Comparison of ENCODE assay signal across 9 cellular contexts in genomic region chr4:14165253-14165942, GRCh38.
DNase-seq lines count a peak whose midpoint lies in the region; ATAC-seq lines count a peak whose summit lies in the region.
"Had no signal": no experiment of that assay in that cellular context is flagged by ENCODE, and none has a peak within 500 bp of the region (broad histone marks: within the 10 kb centered on the region; RNA-seq: fewer than 3 reads in every experiment).

No MANE protein-coding gene starts in this region.

- no peaks in the 10 kb centered on the region for H3K27me3 Mint-ChIP-seq in naive thymus-derived CD8-positive, alpha-beta T cell

- 55% methylated on average over 3 of the region's 3 CpGs for WGBS in mesenchymal stem cell

- no peaks in the 10 kb centered on the region for H3K4me1 ChIP-seq in mesenchymal stem cell (ENCODE audit: control insufficient read depth, insufficient read depth, low read depth, low read length)
- H3K4me1 ChIP-seq: psoas muscle had no signal

- H3K4me3 ChIP-seq in mesenchymal stem cell (ENCODE audit: insufficient read depth in 1 of 2, low read depth in 1 of 2, low read length in 2 of 2) = no peak overlapping the region
- H3K4me3 ChIP-seq: psoas muscle had no signal

- H3K27ac ChIP-seq in mesenchymal stem cell (ENCODE audit: low read length, poor library complexity, severe bottlenecking) = no peak overlapping the region
- H3K27ac ChIP-seq: psoas muscle had no signal

- no peak overlapping the region for H4K8ac ChIP-seq in mesenchymal stem cell (ENCODE audit: low read length)

- H2BK12ac ChIP-seq in mesenchymal stem cell (ENCODE audit: low read length in 2 of 2) = no peak overlapping the region

- ATAC-seq in GM19025 (IDR thresholded peaks at IDR 0.05; ENCODE audit: low read depth, unreplicated experiment) (peak; percentile 100), HG02623 (IDR thresholded peaks at IDR 0.05; ENCODE audit: unreplicated experiment) (peak; percentile 100), HG03575 (IDR thresholded peaks at IDR 0.05; ENCODE audit: extremely low read depth, insufficient number of reproducible peaks, low FRiP score, unreplicated experiment) (peak; percentile 98)
- ATAC-seq in stimulated activated effector memory CD8-positive, alpha-beta T cell treated with anti-CD3 and anti-CD28 coated beads, Interleukin-12 subunit alpha, Interleukin-12 subunit beta, amount 100 ng/mL, for 72 hours = peak; percentile 21
- no peak for ATAC-seq in naive thymus-derived CD8-positive, alpha-beta T cell
- ATAC-seq: psoas muscle had no signal

- no peaks in the 10 kb centered on the region for H3K27me3 ChIP-seq in mesenchymal stem cell (ENCODE audit: control insufficient read depth in 1 of 2, insufficient read depth in 1 of 2, low read length in 2 of 2)

- H4K91ac ChIP-seq in mesenchymal stem cell (ENCODE audit: low read length) = no peak overlapping the region

- no peak overlapping the region for H2BK15ac ChIP-seq in mesenchymal stem cell (ENCODE audit: low read depth, poor library complexity, severe bottlenecking)

- no peak overlapping the region for H3K4ac ChIP-seq in mesenchymal stem cell (ENCODE audit: low read depth in 1 of 2, low read length in 2 of 2)

- no peak overlapping the region for H3K4me3 Mint-ChIP-seq in stimulated activated effector memory CD8-positive, alpha-beta T cell treated with anti-CD3 and anti-CD28 coated beads, Interleukin-12 subunit alpha, Interleukin-12 subunit beta, amount 100 ng/mL, for 72 hours
- H3K4me3 Mint-ChIP-seq in naive thymus-derived CD8-positive, alpha-beta T cell = peak overlapping the region in 1 of 10 donors; percentile 32

- no peak overlapping the region for H2AK5ac ChIP-seq in mesenchymal stem cell (ENCODE audit: low read length, severe bottlenecking)

- no peaks in the 10 kb centered on the region for H3K36me3 ChIP-seq in mesenchymal stem cell (ENCODE audit: control insufficient read depth in 1 of 2, insufficient read depth in 2 of 2, low read depth in 1 of 2, low read length in 2 of 2)

- H3K79me1 ChIP-seq in mesenchymal stem cell (replicated peaks; ENCODE audit: low read length, poor library complexity, severe bottlenecking) = no peaks in the 10 kb centered on the region

- no peaks in the 10 kb centered on the region for H3K36me3 Mint-ChIP-seq in stimulated activated effector memory CD8-positive, alpha-beta T cell treated with anti-CD3 and anti-CD28 coated beads, Interleukin-12 subunit alpha, Interleukin-12 subunit beta, amount 100 ng/mL, for 72 hours
- H3K36me3 Mint-ChIP-seq in naive thymus-derived CD8-positive, alpha-beta T cell = no peaks in the 10 kb centered on the region

- no peak overlapping the region for H3K9ac ChIP-seq in mesenchymal stem cell (ENCODE audit: low read length)

- H3K9me3 ChIP-seq in mesenchymal stem cell (ENCODE audit: control insufficient read depth, low read length) = no peaks in the 10 kb centered on the region
- H3K9me3 ChIP-seq: psoas muscle had no signal

- no peak overlapping the region for H2BK120ac ChIP-seq in mesenchymal stem cell (ENCODE audit: low read depth, low read length)

- no peak overlapping the region for H3K14ac ChIP-seq in mesenchymal stem cell (ENCODE audit: low read length in 2 of 2)

- POLR2A ChIA-PET in naive thymus-derived CD8-positive, alpha-beta T cell (lab: Charles Lee) = no interaction called here

- no peak overlapping the region for H3K18ac ChIP-seq in mesenchymal stem cell (ENCODE audit: low read depth in 1 of 2, low read length in 2 of 2)

- DNase-seq in stimulated activated effector memory CD8-positive, alpha-beta T cell treated with anti-CD3 and anti-CD28 coated beads, Interleukin-12 subunit alpha, Interleukin-12 subunit beta, amount 100 ng/mL, for 72 hours (ENCODE audit: low spot score in 2 of 2) = no peak
- DNase-seq in naive thymus-derived CD8-positive, alpha-beta T cell = no peak
- no peak for DNase-seq in mesenchymal stem cell
- DNase-seq in 8988T = no peak
- DNase-seq: hypothalamus, psoas muscle had no signal

- no peak overlapping the region for H2AFZ ChIP-seq in mesenchymal stem cell (ENCODE audit: low read depth, low read length)

- no peak overlapping the region for H3K27ac Mint-ChIP-seq in stimulated activated effector memory CD8-positive, alpha-beta T cell treated with anti-CD3 and anti-CD28 coated beads, Interleukin-12 subunit alpha, Interleukin-12 subunit beta, amount 100 ng/mL, for 72 hours
- no peak overlapping the region for H3K27ac Mint-ChIP-seq in naive thymus-derived CD8-positive, alpha-beta T cell

- H2BK5ac ChIP-seq in mesenchymal stem cell (ENCODE audit: low read depth, low read length, poor library complexity, severe bottlenecking) = no peak overlapping the region

- H3K4me1 Mint-ChIP-seq in stimulated activated effector memory CD8-positive, alpha-beta T cell treated with anti-CD3 and anti-CD28 coated beads, Interleukin-12 subunit alpha, Interleukin-12 subunit beta, amount 100 ng/mL, for 72 hours = no peaks in the 10 kb centered on the region
- H3K4me1 Mint-ChIP-seq in naive thymus-derived CD8-positive, alpha-beta T cell = peaks cover 0 to 20% (median 1%) of the 10 kb centered on the region in 4 donors

- H3K23ac ChIP-seq in mesenchymal stem cell (ENCODE audit: low read length in 2 of 2) = no peak overlapping the region

- no peaks in the 10 kb centered on the region for H3K9me3 Mint-ChIP-seq in stimulated activated effector memory CD8-positive, alpha-beta T cell treated with anti-CD3 and anti-CD28 coated beads, Interleukin-12 subunit alpha, Interleukin-12 subunit beta, amount 100 ng/mL, for 72 hours
- peaks cover 0 to 3% (median 0%) of the 10 kb centered on the region in 9 donors for H3K9me3 Mint-ChIP-seq in naive thymus-derived CD8-positive, alpha-beta T cell

- H3K4me2 ChIP-seq in mesenchymal stem cell (ENCODE audit: low read length, poor library complexity, severe bottlenecking) = no peak overlapping the region

Comparison
In these comparisons a context has a peak if more than half of its experiments do, and no peak if none do; other contexts are left out.
1. ATAC-seq: peak in GM19025 (single experiment), HG02623 (single experiment), HG03575 (single experiment) and stimulated activated effector memory CD8-positive, alpha-beta T cell treated with anti-CD3 and anti-CD28 coated beads, Interleukin-12 subunit alpha, Interleukin-12 subunit beta, amount 100 ng/mL, for 72 hours (single experiment); none in naive thymus-derived CD8-positive, alpha-beta T cell (0 of 2).